Comparison of ENCODE assay signal across 1 cellular context in the genomic region with DNA sequence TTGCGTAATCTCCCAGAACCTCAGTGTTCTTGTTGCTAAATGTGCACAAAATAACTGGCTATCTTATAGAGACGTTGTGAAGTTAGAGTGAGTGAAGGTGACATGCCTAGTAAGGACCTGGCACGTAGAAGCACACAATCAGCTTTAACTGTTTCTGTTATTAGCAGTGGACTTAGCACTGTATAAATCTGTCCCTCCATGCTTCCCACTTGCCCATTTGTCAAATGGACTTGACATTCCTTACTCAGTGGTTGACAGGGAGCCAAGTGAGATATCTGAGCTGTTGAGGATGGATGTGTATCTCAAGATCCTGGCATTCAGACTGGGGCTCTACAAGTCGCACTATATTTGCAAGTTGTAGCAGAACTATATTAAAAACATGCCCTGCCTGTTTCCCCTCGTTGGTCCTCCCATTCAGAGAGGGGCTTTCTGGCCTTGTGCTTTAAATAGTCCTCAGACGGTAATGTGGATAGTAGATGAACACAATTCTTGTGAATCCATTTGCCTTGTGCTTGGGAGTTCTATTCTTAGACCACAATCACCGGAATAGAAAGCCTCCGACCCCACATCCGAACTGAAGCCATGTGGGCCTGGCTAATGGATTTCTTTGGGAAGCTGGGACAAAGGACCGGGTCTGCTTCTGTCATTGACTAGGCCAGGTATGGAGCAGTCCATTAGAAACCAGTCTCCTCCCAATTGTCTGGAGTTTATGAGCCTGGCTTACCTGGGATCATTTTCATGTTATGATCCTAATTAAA. TPM values are rescaled to one million over a fixed set of nuclear protein-coding genes. Genes with fewer than 3 reads are reported as not detected.
"Had no signal": no experiment of that assay in that cellular context is flagged by ENCODE, and none has a peak within 500 bp of the region (broad histone marks: within the 10 kb centered on the region; RNA-seq: fewer than 3 reads in every experiment).

No MANE protein-coding gene starts in this region.

RNA-seq across cellular contexts. Expression of a gene that starts 43.7 kb away (rescaled TPM):
- total RNA-seq: bronchial epithelial cell had no signal
